Comparison of ENCODE assay signal across 19 cellular contexts in the genomic region with DNA sequence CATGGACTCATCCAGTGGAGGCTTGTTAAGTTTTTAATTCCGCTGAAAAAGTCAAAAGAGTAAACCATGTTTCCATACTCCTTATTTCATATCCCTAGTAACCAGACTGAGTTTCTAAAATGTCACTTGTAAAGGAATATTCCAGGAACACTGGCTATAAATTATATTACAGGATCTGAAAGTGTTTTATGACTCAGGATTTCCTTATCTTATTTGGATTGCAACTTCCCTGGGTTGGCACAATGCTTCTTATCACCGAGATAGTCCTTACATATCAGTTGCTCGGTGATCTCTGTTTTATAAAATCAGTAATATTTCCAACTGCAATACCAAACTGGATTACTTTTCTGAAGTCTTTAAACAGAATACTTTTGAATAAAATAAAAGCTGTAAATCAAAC.
DNase-seq lines count a peak whose midpoint lies in the region; ATAC-seq and TF ChIP-seq lines count a peak whose summit lies in the region.
"Had no signal": no experiment of that assay in that cellular context is flagged by ENCODE, and none has a peak within 500 bp of the region (broad histone marks: within the 10 kb centered on the region; RNA-seq: fewer than 3 reads in every experiment).

No MANE protein-coding gene starts in this region.

- H3K36me3 Mint-ChIP-seq in progenitor cell of endocrine pancreas (ENCODE audit: insufficient read depth): no peaks in the 10 kb centered on the region
- H3K36me3 Mint-ChIP-seq: mesothelial cell of epicardium had no signal

- H3K36me3 ChIP-seq in IMR-90 (ENCODE audit: control insufficient read depth, insufficient read depth, low read length) (no peaks in the 10 kb centered on the region), adrenal gland (replicated peaks in 1 of 2) (no peaks in the 10 kb centered on the region), stomach (no peaks in the 10 kb centered on the region)
- H3K36me3 ChIP-seq: BE2C, sigmoid colon, thoracic aorta had no signal

- H2BK20ac ChIP-seq in IMR-90 (ENCODE audit: low read depth, low read length): peak overlapping the region; percentile 59; the same call in 1 of the 2 replicates

- H3K4me3 Mint-ChIP-seq in progenitor cell of endocrine pancreas (ENCODE audit: low read depth): no peak overlapping the region
- H3K4me3 Mint-ChIP-seq: activated CD4-positive, alpha-beta T cell treated with anti-CD3 and anti-CD28 coated beads, Interleukin-2, amount 10 ng/mL, durations not matched to agents 7 days and 5 days; mesothelial cell of epicardium had no signal

- 0 out of 4 replicates have a peak overlapping the region, but pooled peaks of 1 of the 2 experiments have one; percentile 36 for H4K8ac ChIP-seq in IMR-90 (ENCODE audit: low read depth in 2 of 2, low read length in 2 of 2)

- no peak for TF ChIP-seq RAD21 in IMR-90 (IDR thresholded peaks at IDR 0.05; ENCODE audit: low read length)

- TF ChIP-seq EP300 in stomach (IDR thresholded peaks at IDR 0.05): no peak

- H2AK9ac ChIP-seq in IMR-90 (replicated peaks; ENCODE audit: low read depth, low read length, poor library complexity): no peak overlapping the region

- in situ Hi-C loops in IMR-90 (cut with MboI; ENCODE audit: low sequenced_read_pairs): no loop called here

- no TSS peak for BruUV-seq in IMR-90 (replicated peaks; lab: Mats Ljungman, UMichigan)

- no peaks in the 10 kb centered on the region for H3K27me3 ChIP-seq in IMR-90 (ENCODE audit: control insufficient read depth, insufficient read depth, low read length)
- no peaks in the 10 kb centered on the region for H3K27me3 ChIP-seq in adrenal gland
- H3K27me3 ChIP-seq in stomach: no peaks in the 10 kb centered on the region
- H3K27me3 ChIP-seq: BE2C, sigmoid colon had no signal

- CTCF ChIA-PET in IMR-90 (lab: Yijun Ruan, JAX): interaction anchor here (0.6 to 1.5 kb wide), 2 partner anchors 30 to 402 kb away, joined by 3 read pairs; no protein-coding TSS in a partner anchor

- peak overlapping the region; percentile 35; the same call in 1 of the 2 replicates for H3K4me2 ChIP-seq in IMR-90 (ENCODE audit: low read depth, low read length)

- H3K14ac ChIP-seq in IMR-90 (replicated peaks; ENCODE audit: low read depth, low read length): peak overlapping the region; percentile 60

- H3K18ac ChIP-seq in IMR-90 (ENCODE audit: low read depth, low read length): peak overlapping the region; percentile 53; the same call in 1 of the 2 replicates

- no peaks in the 10 kb centered on the region for H3K9me3 Mint-ChIP-seq in progenitor cell of endocrine pancreas (ENCODE audit: low read depth)
- H3K9me3 Mint-ChIP-seq: activated CD4-positive, alpha-beta T cell treated with anti-CD3 and anti-CD28 coated beads, Interleukin-2, amount 10 ng/mL, durations not matched to agents 7 days and 5 days; mesothelial cell of epicardium had no signal

- H3K27me3 Mint-ChIP-seq in progenitor cell of endocrine pancreas: no peaks in the 10 kb centered on the region
- H3K27me3 Mint-ChIP-seq: activated CD4-positive, alpha-beta T cell treated with anti-CD3 and anti-CD28 coated beads, Interleukin-2, amount 10 ng/mL, durations not matched to agents 7 days and 5 days had no signal

- no peaks in the 10 kb centered on the region for H4K20me1 ChIP-seq in IMR-90 (ENCODE audit: insufficient read depth, low read length)

- H3K4me1 Mint-ChIP-seq in progenitor cell of endocrine pancreas (ENCODE audit: low read depth): peaks cover 32% of the 10 kb centered on the region

- TF ChIP-seq CTCF in IMR-90 (conservative IDR thresholded peaks at IDR 0.05; ENCODE audit: low read depth, low read length) (no peak), adrenal gland (IDR thresholded peaks at IDR 0.05) (no peak), stomach (IDR thresholded peaks at IDR 0.05) (no peak), progenitor cell of endocrine pancreas (IDR thresholded peaks at IDR 0.05; ENCODE audit: unreplicated experiment) (no peak)

- no peaks in the 10 kb centered on the region for H3K9me3 ChIP-seq in IMR-90 (ENCODE audit: control insufficient read depth, insufficient read depth, low read length)
- H3K9me3 ChIP-seq in adrenal gland (replicated peaks in 1 of 3): no peaks in the 10 kb centered on the region
- no peaks in the 10 kb centered on the region for H3K9me3 ChIP-seq in stomach
- H3K9me3 ChIP-seq: BE2C, sigmoid colon, thoracic aorta had no signal

- no peak overlapping the region for H3K56ac ChIP-seq in IMR-90 (ENCODE audit: extremely low read depth, insufficient read depth, low read length)

- H2AK5ac ChIP-seq in IMR-90 (ENCODE audit: low read depth, low read length): peak overlapping the region; percentile 69; the same call in 1 of the 2 replicates

- H2AFZ ChIP-seq in IMR-90 (replicated peaks; ENCODE audit: low read length, poor library complexity): no peak overlapping the region

- intact Hi-C loops in IMR-90 (cut with micrococcal nuclease) (loop anchor here (2.0 kb wide), 1 partner anchor 16 kb away; no protein-coding TSS in a partner anchor), adrenal gland (cut with DNase I) (no loop called here), left colon (cut with DNase I, micrococcal nuclease) (no loop called here), stomach (cut with DNase I; ENCODE audit: low total_unique reads) (no loop called here)

- WGBS in IMR-90 (ENCODE audit: extremely low coverage in 2 of 2, insufficient read length in 1 of 2), 2 experiments: no CpG with 5 or more reads among the region's 3 CpGs
- 21 to 30% (median 24%) methylated on average over 3 of the region's 3 CpGs for WGBS in adrenal gland, 4 donors
- 27 to 50% (median 35%) methylated on average over 3 of the region's 3 CpGs for WGBS in stomach, 5 donors

- peak overlapping the region; percentile 8; the same call in 1 of the 2 replicates for H3K23ac ChIP-seq in IMR-90 (ENCODE audit: low read depth, low read length)

- H3K79me1 ChIP-seq in IMR-90 (ENCODE audit: low read depth in 1 of 2, low read length in 2 of 2): no peaks in the 10 kb centered on the region

- H3K27ac ChIP-seq in IMR-90 (ENCODE audit: insufficient read depth, low read length) (no peak overlapping the region), adrenal gland (peak overlapping the region in 4 of 5 donors; percentile 28 to 74 (median 59)), stomach (peak overlapping the region in 4 of 5 donors; percentile 39 to 93 (median 87))
- H3K27ac ChIP-seq: HL-60, sigmoid colon, thoracic aorta had no signal

- H3K9me1 ChIP-seq in IMR-90 (ENCODE audit: insufficient read depth, low read length): peaks cover 14% of the 10 kb centered on the region

- H4K5ac ChIP-seq in IMR-90 (ENCODE audit: low read depth, low read length): no peak overlapping the region

- peaks cover 12% of the 10 kb centered on the region for H3K4me1 ChIP-seq in IMR-90 (ENCODE audit: control insufficient read depth, insufficient read depth, low read length)
- H3K4me1 ChIP-seq in adrenal gland (replicated peaks in 1 of 2): peaks cover 11 to 15% of the 10 kb centered on the region in 2 donors
- H3K4me1 ChIP-seq in stomach: peaks cover 24 to 59% (median 45%) of the 10 kb centered on the region in 4 donors

- no peak overlapping the region for H3K27ac Mint-ChIP-seq in progenitor cell of endocrine pancreas
- H3K27ac Mint-ChIP-seq: activated CD4-positive, alpha-beta T cell treated with anti-CD3 and anti-CD28 coated beads, Interleukin-2, amount 10 ng/mL, durations not matched to agents 7 days and 5 days; mesothelial cell of epicardium had no signal

- dilution Hi-C loops in IMR-90 (cut with HindIII; ENCODE audit: low sequenced_read_pairs, unreplicated experiment): no loop called here

- H2BK120ac ChIP-seq in IMR-90 (ENCODE audit: low read depth, low read length): peak overlapping the region; percentile 61; the same call in 1 of the 2 replicates

- no peak overlapping the region for H4K91ac ChIP-seq in IMR-90 (ENCODE audit: insufficient read depth, low read depth, low read length)

- no peak for DNase-seq in IMR-90
- peak in 3 of 7 donors; percentile 26 to 55 (median 47) for DNase-seq in adrenal gland
- DNase-seq in left colon: no peak
- DNase-seq in stomach: no peak
- no peak for DNase-seq in stimulated activated CD4-positive, alpha-beta T cell treated with anti-CD3 and anti-CD28 coated beads, Interleukin-15, amount 100 ng/mL, for 24 hours
- DNase-seq in NCI-H82 (lab: John Stamatoyannopoulos, UW): no peak
- DNase-seq in progenitor cell of endocrine pancreas (ENCODE audit: low spot score, unreplicated experiment): no peak
- DNase-seq: activated CD4-positive, alpha-beta T cell treated with anti-CD3 and anti-CD28 coated beads, Interleukin-2, amount 10 ng/mL, durations not matched to agents 7 days and 5 days; activated naive CD4-positive, alpha-beta T cell treated with anti-CD3 and anti-CD28 coated beads, Interleukin-2, amount 50 U/mL, for 16 hours; BE2C; effector CD4-positive, alpha-beta T cell; kidney; NCI-H1092 treated with DMSO at 0.1 percent for 48 hours; NCI-H2107; NCI-H526; sigmoid colon had no signal

- H2BK15ac ChIP-seq in IMR-90 (ENCODE audit: low read depth, low read length): no peak overlapping the region

- ATAC-seq in IMR-90 (ENCODE audit: low read depth): no peak
- peak; percentile 75 for ATAC-seq in left colon

- no peak overlapping the region for H3K9ac ChIP-seq in IMR-90 (ENCODE audit: low read depth, low read length)

- H3K4me3 ChIP-seq in IMR-90 (ENCODE audit: insufficient read depth, low read depth, low read length) (no peak overlapping the region), adrenal gland (no peak overlapping the region), stomach (no peak overlapping the region)
- H3K4me3 ChIP-seq: sigmoid colon, thoracic aorta had no signal

- TF ChIP-seq POLR2A in IMR-90 (IDR thresholded peaks at IDR 0.05; ENCODE audit: low read depth, low read length) (no peak), adrenal gland (IDR thresholded peaks at IDR 0.05) (no peak), stomach (IDR thresholded peaks at IDR 0.05) (no peak)

- POLR2A ChIA-PET in IMR-90 (lab: Charles Lee; ENCODE audit: unreplicated experiment): interaction anchor here (0.5 kb wide), 1 partner anchor 420 kb away, joined by 3 read pairs; no protein-coding TSS in a partner anchor

- H3K4ac ChIP-seq in IMR-90 (ENCODE audit: low read depth, low read length): peak overlapping the region; percentile 22; the same call in 1 of the 2 replicates

- H2BK5ac ChIP-seq in IMR-90 (ENCODE audit: low read depth, low read length, poor library complexity, severe bottlenecking): peak overlapping the region; percentile 38

TF ChIP-seq in IMR-90, 13 proteins besides CTCF, POLR2A, EP300 and RAD21 (continues in another document):
- TF ChIP-seq CHD1 (IDR thresholded peaks at IDR 0.05; ENCODE audit: low read depth, low read length) (no peak), RCOR1 (IDR thresholded peaks at IDR 0.05; ENCODE audit: insufficient replicate concordance, low read length) (no peak), NFE2L2 (IDR thresholded peaks at IDR 0.05; ENCODE audit: low read depth, low read length) (no peak)
- TF ChIP-seq, protein P1, sequence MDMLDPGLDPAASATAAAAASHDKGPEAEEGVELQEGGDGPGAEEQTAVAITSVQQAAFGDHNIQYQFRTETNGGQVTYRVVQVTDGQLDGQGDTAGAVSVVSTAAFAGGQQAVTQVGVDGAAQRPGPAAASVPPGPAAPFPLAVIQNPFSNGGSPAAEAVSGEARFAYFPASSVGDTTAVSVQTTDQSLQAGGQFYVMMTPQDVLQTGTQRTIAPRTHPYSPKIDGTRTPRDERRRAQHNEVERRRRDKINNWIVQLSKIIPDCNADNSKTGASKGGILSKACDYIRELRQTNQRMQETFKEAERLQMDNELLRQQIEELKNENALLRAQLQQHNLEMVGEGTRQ (IDR thresholded peaks at IDR 0.05; ENCODE audit: low read depth, low read length): no peak
